10 cellular contexts compared by ENCODE assay signal in genomic region chr3:197811343-197811742, GRCh38. TPM values are rescaled to one million over a fixed set of nuclear protein-coding genes. Genes with fewer than 3 reads are reported as not detected.
A peak's percentile ranks its signal among the peaks of the same experiment; 100 is the strongest.
DNase-seq lines count a peak whose midpoint lies in the region; ATAC-seq and TF ChIP-seq lines count a peak whose summit lies in the region.
"Had no signal": no experiment of that assay in that cellular context is flagged by ENCODE, and none has a peak within 500 bp of the region (broad histone marks: within the 10 kb centered on the region; RNA-seq: fewer than 3 reads in every experiment).

No MANE protein-coding gene starts in this region.

- H3K36me3 ChIP-seq in effector memory CD4-positive, alpha-beta T cell (ENCODE audit: control insufficient read depth, insufficient read depth, low read length): no peaks in the 10 kb centered on the region

- H3K4me3 Mint-ChIP-seq in neural crest cell (no peak overlapping the region), immature natural killer cell (no peak overlapping the region)
- no peak overlapping the region for H3K4me3 Mint-ChIP-seq in activated CD8-positive, alpha-beta T cell treated with anti-CD3 and anti-CD28 coated beads for 36 hours
- H3K4me3 Mint-ChIP-seq: T-helper 1 cell treated with Interleukin-12 subunit alpha and Interleukin-12 subunit beta and Interleukin-4 antibody, amounts not matched to agents 30 μg/mL and 1 μg/mL, for 36 hours had no signal

- H3K4me1 Mint-ChIP-seq in neural crest cell (peaks cover 36% of the 10 kb centered on the region), immature natural killer cell (peaks cover 35 to 52% of the 10 kb centered on the region in 2 donors)
- H3K4me1 Mint-ChIP-seq in activated CD8-positive, alpha-beta T cell treated with anti-CD3 and anti-CD28 coated beads for 36 hours (ENCODE audit: low read depth): peaks cover 37% of the 10 kb centered on the region

- H3K27ac Mint-ChIP-seq in neural crest cell (ENCODE audit: unreplicated experiment) (peak overlapping the region; percentile 24), immature natural killer cell (peak overlapping the region in 1 of 6 donors; percentile 41)
- H3K27ac Mint-ChIP-seq in activated CD8-positive, alpha-beta T cell treated with anti-CD3 and anti-CD28 coated beads for 36 hours: no peak overlapping the region
- H3K27ac Mint-ChIP-seq: T-helper 1 cell treated with Interleukin-12 subunit alpha and Interleukin-12 subunit beta and Interleukin-4 antibody, amounts not matched to agents 30 μg/mL and 1 μg/mL, for 36 hours had no signal

- no peaks in the 10 kb centered on the region for H3K27me3 ChIP-seq in effector memory CD4-positive, alpha-beta T cell (replicated peaks; ENCODE audit: control insufficient read depth, insufficient read depth, low read length, poor library complexity, severe bottlenecking)

- CTCF ChIA-PET in activated CD8-positive, alpha-beta T cell treated with anti-CD3 and anti-CD28 coated beads for 36 hours (lab: Charles Lee): interaction anchor here (2.1 kb wide), 1 partner anchor 10 kb away, joined by 6 read pairs; no protein-coding TSS in a partner anchor

- no peak for ATAC-seq in activated CD8-positive, alpha-beta T cell treated with anti-CD3 and anti-CD28 coated beads for 36 hours

- POLR2A ChIA-PET in activated CD8-positive, alpha-beta T cell treated with anti-CD3 and anti-CD28 coated beads for 36 hours (lab: Charles Lee): no interaction called here

- H3K9me3 Mint-ChIP-seq in neural crest cell: peaks cover 3% of the 10 kb centered on the region
- no peaks in the 10 kb centered on the region for H3K9me3 Mint-ChIP-seq in immature natural killer cell
- no peaks in the 10 kb centered on the region for H3K9me3 Mint-ChIP-seq in activated CD8-positive, alpha-beta T cell treated with anti-CD3 and anti-CD28 coated beads for 36 hours
- H3K9me3 Mint-ChIP-seq: T-helper 1 cell treated with Interleukin-12 subunit alpha and Interleukin-12 subunit beta and Interleukin-4 antibody, amounts not matched to agents 30 μg/mL and 1 μg/mL, for 36 hours had no signal

- H3K9me3 ChIP-seq in effector memory CD4-positive, alpha-beta T cell (ENCODE audit: control insufficient read depth, low read length): no peaks in the 10 kb centered on the region

- no peaks in the 10 kb centered on the region for H3K27me3 Mint-ChIP-seq in neural crest cell (ENCODE audit: low read depth)
- H3K27me3 Mint-ChIP-seq in immature natural killer cell (ENCODE audit: low read depth in 3 of 3): no peaks in the 10 kb centered on the region
- H3K27me3 Mint-ChIP-seq in activated CD8-positive, alpha-beta T cell treated with anti-CD3 and anti-CD28 coated beads for 36 hours: no peaks in the 10 kb centered on the region

- DNase-seq in AG08396 (ENCODE audit: low spot score) (peak; percentile 51), NCI-H1048 (lab: John Stamatoyannopoulos, UW) (peak; percentile 32), fibroblast of gingiva (ENCODE audit: low read depth) (peak; percentile 95), neural crest cell (ENCODE audit: low read depth, low spot score) (no peak), immature natural killer cell (no peak), NCI-H1436 (lab: John Stamatoyannopoulos, UW) (no peak)
- DNase-seq in effector memory CD4-positive, alpha-beta T cell: no peak
- no peak for DNase-seq in activated CD8-positive, alpha-beta T cell treated with anti-CD3 and anti-CD28 coated beads for 36 hours
- DNase-seq: Karpas-422 had no signal

- no peak overlapping the region for H3K4me3 ChIP-seq in effector memory CD4-positive, alpha-beta T cell (ENCODE audit: insufficient read depth, low read depth, low read length, poor library complexity, severe bottlenecking)

- no peaks in the 10 kb centered on the region for H3K4me1 ChIP-seq in effector memory CD4-positive, alpha-beta T cell (ENCODE audit: control insufficient read depth, insufficient read depth, low read length, poor library complexity, severe bottlenecking)

- H3K27ac ChIP-seq in effector memory CD4-positive, alpha-beta T cell (ENCODE audit: insufficient read depth, low read length, poor library complexity, severe bottlenecking): no peak overlapping the region

- H3K36me3 Mint-ChIP-seq in neural crest cell (ENCODE audit: low read depth) (peaks cover 8% of the 10 kb centered on the region), immature natural killer cell (peaks cover 0 to 3% (median 3%) of the 10 kb centered on the region in 3 donors)
- H3K36me3 Mint-ChIP-seq in activated CD8-positive, alpha-beta T cell treated with anti-CD3 and anti-CD28 coated beads for 36 hours (ENCODE audit: low read depth): peaks cover 9% of the 10 kb centered on the region

- intact Hi-C loops in activated CD8-positive, alpha-beta T cell treated with anti-CD3 and anti-CD28 coated beads for 36 hours (cut with micrococcal nuclease): no loop called here

- TF ChIP-seq CTCF in neural crest cell (conservative IDR thresholded peaks at IDR 0.05): no peak
- TF ChIP-seq CTCF in activated CD8-positive, alpha-beta T cell treated with anti-CD3 and anti-CD28 coated beads for 36 hours (IDR thresholded peaks at IDR 0.05): no peak

RNA-seq across cellular contexts. Expression of gene LRCH3, which starts 20.3 kb away (rescaled TPM):
- 69.0 and 69.8 TPM in 2 replicates for total RNA-seq in neural crest cell
- polyA plus RNA-seq in immature natural killer cell: 10 to 100 TPM in 1 of 3 donors, 1 to 10 TPM in 2; 4.5 to 26.3 (median 7.2) TPM
- total RNA-seq in activated CD8-positive, alpha-beta T cell treated with anti-CD3 and anti-CD28 coated beads for 36 hours: 10 to 100 TPM; 43.8 to 53.5 TPM

Comparison
In these comparisons a context has a peak if more than half of its experiments do, and no peak if none do; other contexts are left out.
1. DNase-seq: peak in AG08396 (single experiment), NCI-H1048 (single experiment) and fibroblast of gingiva (single experiment); none in neural crest cell (single experiment), effector memory CD4-positive, alpha-beta T cell (0 of 3), immature natural killer cell (0 of 3), NCI-H1436 (single experiment) and activated CD8-positive, alpha-beta T cell treated with anti-CD3 and anti-CD28 coated beads for 36 hours (single experiment).